ENCODE assay signal across 1 cellular context in the genomic region with DNA sequence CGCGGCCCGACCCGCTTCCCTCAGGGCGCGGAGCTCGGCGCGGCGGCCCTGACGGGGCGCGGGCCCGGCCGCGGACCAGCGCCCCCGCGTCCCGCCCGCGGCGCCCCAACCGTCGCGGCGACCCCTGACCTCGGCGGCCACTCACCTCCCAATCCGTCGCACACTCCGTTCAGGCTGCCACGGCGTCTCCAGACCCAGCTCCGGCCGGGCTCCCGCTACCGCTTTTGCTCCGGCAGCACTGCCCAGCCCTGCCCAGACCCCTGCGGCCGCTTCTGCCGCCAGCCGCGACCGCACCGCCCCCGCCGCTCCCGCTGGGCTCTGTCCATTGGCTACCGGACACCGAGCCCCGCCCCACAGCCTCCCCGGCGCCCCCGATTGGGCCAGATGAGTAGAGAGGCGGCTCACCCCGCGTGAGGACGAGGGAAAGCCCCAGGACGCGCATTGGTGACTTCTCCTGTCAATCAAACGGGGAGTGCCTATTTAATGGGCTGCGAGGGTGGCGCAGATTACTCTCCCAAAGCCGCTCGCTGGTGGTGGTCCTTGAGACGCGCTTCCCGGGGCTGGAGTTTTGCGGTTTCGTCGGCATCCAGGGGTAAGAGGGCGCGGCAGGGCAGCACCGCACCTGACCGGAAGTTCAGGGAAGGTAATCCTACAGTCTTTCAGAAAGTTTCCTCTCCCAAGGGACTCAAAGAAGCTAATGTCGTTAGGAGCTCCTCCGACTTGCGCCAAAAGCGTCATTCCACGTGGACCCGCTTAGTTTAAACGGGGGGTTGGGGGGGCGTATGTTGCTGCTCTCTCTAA.
TF ChIP-seq lines count a peak whose summit lies in the region.

A gene with protein sequence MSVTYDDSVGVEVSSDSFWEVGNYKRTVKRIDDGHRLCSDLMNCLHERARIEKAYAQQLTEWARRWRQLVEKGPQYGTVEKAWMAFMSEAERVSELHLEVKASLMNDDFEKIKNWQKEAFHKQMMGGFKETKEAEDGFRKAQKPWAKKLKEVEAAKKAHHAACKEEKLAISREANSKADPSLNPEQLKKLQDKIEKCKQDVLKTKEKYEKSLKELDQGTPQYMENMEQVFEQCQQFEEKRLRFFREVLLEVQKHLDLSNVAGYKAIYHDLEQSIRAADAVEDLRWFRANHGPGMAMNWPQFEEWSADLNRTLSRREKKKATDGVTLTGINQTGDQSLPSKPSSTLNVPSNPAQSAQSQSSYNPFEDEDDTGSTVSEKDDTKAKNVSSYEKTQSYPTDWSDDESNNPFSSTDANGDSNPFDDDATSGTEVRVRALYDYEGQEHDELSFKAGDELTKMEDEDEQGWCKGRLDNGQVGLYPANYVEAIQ (minus strand): TSS at position 274 of the 801 bp plus-strand sequence. CDS start 103,069 bp downstream, outside the sequence.

TF ChIP-seq in GM12878, 131 proteins besides CTCF, POLR2A, EP300 and RAD21 (continued from another document):
- TF ChIP-seq, protein P1, sequence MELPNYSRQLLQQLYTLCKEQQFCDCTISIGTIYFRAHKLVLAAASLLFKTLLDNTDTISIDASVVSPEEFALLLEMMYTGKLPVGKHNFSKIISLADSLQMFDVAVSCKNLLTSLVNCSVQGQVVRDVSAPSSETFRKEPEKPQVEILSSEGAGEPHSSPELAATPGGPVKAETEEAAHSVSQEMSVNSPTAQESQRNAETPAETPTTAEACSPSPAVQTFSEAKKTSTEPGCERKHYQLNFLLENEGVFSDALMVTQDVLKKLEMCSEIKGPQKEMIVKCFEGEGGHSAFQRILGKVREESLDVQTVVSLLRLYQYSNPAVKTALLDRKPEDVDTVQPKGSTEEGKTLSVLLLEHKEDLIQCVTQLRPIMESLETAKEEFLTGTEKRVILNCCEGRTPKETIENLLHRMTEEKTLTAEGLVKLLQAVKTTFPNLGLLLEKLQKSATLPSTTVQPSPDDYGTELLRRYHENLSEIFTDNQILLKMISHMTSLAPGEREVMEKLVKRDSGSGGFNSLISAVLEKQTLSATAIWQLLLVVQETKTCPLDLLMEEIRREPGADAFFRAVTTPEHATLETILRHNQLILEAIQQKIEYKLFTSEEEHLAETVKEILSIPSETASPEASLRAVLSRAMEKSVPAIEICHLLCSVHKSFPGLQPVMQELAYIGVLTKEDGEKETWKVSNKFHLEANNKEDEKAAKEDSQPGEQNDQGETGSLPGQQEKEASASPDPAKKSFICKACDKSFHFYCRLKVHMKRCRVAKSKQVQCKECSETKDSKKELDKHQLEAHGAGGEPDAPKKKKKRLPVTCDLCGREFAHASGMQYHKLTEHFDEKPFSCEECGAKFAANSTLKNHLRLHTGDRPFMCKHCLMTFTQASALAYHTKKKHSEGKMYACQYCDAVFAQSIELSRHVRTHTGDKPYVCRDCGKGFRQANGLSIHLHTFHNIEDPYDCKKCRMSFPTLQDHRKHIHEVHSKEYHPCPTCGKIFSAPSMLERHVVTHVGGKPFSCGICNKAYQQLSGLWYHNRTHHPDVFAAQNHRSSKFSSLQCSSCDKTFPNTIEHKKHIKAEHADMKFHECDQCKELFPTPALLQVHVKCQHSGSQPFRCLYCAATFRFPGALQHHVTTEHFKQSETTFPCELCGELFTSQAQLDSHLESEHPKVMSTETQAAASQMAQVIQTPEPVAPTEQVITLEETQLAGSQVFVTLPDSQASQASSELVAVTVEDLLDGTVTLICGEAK (IDR thresholded peaks at IDR 0.05; ENCODE audit: borderline replicate concordance): no peak
- TF ChIP-seq TCF12 (IDR thresholded peaks at IDR 0.05; ENCODE audit: low read depth, low read length) (peak; percentile 77; the same call in 1 of the 2 replicates), IKZF2 (IDR thresholded peaks at IDR 0.05) (peak; percentile 31 to 56; a peak in 2 of 4 replicates), ZBED1 (IDR thresholded peaks at IDR 0.05; ENCODE audit: borderline replicate concordance) (no peak; the same call in 1 of the 2 replicates), JUNB (IDR thresholded peaks at IDR 0.05) (no peak), SUZ12 (IDR thresholded peaks at IDR 0.05; ENCODE audit: unreplicated experiment) (no peak), GATAD2B (conservative IDR thresholded peaks at IDR 0.05; ENCODE audit: low read depth) (peak; percentile 50), POU2F2 (IDR thresholded peaks at IDR 0.05; ENCODE audit: borderline replicate concordance, low read depth, low read length) (peak; percentile 90), CREM (IDR thresholded peaks at IDR 0.05; ENCODE audit: low read depth) (peak; percentile 71), BCL11A (IDR thresholded peaks at IDR 0.05; ENCODE audit: low read depth, low read length) (0 out of 2 replicates have a peak, but pooled peaks have one; percentile 30), YY1 (IDR thresholded peaks at IDR 0.05; ENCODE audit: low read depth, low read length) (peak; percentile 75), CREB1 (IDR thresholded peaks at IDR 0.05; ENCODE audit: low read depth) (peak; percentile 90), RB1 (IDR thresholded peaks at IDR 0.05; ENCODE audit: borderline replicate concordance) (no peak; the same call in 1 of the 2 replicates), HDAC6 (IDR thresholded peaks at IDR 0.05; ENCODE audit: unreplicated experiment) (peak; percentile 70), SMAD5 (IDR thresholded peaks at IDR 0.05; ENCODE audit: low read depth) (peak; percentile 95), NRF1 (conservative IDR thresholded peaks at IDR 0.05; ENCODE audit: low read depth, low read length) (no peak), ZNF217 (IDR thresholded peaks at IDR 0.05) (no peak)
- TF ChIP-seq, protein P2, sequence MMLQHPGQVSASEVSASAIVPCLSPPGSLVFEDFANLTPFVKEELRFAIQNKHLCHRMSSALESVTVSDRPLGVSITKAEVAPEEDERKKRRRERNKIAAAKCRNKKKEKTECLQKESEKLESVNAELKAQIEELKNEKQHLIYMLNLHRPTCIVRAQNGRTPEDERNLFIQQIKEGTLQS (IDR thresholded peaks at IDR 0.05; ENCODE audit: borderline replicate concordance, extremely low read depth, low read depth, low read length): no peak
- TF ChIP-seq, protein P3, sequence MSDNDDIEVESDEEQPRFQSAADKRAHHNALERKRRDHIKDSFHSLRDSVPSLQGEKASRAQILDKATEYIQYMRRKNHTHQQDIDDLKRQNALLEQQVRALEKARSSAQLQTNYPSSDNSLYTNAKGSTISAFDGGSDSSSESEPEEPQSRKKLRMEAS (IDR thresholded peaks at IDR 0.05; ENCODE audit: low read depth, low read length): no peak; the same call in 1 of the 2 replicates
- TF ChIP-seq, protein P4, sequence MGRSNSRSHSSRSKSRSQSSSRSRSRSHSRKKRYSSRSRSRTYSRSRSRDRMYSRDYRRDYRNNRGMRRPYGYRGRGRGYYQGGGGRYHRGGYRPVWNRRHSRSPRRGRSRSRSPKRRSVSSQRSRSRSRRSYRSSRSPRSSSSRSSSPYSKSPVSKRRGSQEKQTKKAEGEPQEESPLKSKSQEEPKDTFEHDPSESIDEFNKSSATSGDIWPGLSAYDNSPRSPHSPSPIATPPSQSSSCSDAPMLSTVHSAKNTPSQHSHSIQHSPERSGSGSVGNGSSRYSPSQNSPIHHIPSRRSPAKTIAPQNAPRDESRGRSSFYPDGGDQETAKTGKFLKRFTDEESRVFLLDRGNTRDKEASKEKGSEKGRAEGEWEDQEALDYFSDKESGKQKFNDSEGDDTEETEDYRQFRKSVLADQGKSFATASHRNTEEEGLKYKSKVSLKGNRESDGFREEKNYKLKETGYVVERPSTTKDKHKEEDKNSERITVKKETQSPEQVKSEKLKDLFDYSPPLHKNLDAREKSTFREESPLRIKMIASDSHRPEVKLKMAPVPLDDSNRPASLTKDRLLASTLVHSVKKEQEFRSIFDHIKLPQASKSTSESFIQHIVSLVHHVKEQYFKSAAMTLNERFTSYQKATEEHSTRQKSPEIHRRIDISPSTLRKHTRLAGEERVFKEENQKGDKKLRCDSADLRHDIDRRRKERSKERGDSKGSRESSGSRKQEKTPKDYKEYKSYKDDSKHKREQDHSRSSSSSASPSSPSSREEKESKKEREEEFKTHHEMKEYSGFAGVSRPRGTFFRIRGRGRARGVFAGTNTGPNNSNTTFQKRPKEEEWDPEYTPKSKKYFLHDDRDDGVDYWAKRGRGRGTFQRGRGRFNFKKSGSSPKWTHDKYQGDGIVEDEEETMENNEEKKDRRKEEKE (IDR thresholded peaks at IDR 0.05): no peak
- TF ChIP-seq, protein P5, sequence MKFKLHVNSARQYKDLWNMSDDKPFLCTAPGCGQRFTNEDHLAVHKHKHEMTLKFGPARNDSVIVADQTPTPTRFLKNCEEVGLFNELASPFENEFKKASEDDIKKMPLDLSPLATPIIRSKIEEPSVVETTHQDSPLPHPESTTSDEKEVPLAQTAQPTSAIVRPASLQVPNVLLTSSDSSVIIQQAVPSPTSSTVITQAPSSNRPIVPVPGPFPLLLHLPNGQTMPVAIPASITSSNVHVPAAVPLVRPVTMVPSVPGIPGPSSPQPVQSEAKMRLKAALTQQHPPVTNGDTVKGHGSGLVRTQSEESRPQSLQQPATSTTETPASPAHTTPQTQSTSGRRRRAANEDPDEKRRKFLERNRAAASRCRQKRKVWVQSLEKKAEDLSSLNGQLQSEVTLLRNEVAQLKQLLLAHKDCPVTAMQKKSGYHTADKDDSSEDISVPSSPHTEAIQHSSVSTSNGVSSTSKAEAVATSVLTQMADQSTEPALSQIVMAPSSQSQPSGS (IDR thresholded peaks at IDR 0.05; ENCODE audit: low read length): no peak
- TF ChIP-seq, protein P6, sequence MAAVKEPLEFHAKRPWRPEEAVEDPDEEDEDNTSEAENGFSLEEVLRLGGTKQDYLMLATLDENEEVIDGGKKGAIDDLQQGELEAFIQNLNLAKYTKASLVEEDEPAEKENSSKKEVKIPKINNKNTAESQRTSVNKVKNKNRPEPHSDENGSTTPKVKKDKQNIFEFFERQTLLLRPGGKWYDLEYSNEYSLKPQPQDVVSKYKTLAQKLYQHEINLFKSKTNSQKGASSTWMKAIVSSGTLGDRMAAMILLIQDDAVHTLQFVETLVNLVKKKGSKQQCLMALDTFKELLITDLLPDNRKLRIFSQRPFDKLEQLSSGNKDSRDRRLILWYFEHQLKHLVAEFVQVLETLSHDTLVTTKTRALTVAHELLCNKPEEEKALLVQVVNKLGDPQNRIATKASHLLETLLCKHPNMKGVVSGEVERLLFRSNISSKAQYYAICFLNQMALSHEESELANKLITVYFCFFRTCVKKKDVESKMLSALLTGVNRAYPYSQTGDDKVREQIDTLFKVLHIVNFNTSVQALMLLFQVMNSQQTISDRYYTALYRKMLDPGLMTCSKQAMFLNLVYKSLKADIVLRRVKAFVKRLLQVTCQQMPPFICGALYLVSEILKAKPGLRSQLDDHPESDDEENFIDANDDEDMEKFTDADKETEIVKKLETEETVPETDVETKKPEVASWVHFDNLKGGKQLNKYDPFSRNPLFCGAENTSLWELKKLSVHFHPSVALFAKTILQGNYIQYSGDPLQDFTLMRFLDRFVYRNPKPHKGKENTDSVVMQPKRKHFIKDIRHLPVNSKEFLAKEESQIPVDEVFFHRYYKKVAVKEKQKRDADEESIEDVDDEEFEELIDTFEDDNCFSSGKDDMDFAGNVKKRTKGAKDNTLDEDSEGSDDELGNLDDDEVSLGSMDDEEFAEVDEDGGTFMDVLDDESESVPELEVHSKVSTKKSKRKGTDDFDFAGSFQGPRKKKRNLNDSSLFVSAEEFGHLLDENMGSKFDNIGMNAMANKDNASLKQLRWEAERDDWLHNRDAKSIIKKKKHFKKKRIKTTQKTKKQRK (IDR thresholded peaks at IDR 0.05; ENCODE audit: low read depth, low read length): peak; percentile 76
- TF ChIP-seq, protein P7, sequence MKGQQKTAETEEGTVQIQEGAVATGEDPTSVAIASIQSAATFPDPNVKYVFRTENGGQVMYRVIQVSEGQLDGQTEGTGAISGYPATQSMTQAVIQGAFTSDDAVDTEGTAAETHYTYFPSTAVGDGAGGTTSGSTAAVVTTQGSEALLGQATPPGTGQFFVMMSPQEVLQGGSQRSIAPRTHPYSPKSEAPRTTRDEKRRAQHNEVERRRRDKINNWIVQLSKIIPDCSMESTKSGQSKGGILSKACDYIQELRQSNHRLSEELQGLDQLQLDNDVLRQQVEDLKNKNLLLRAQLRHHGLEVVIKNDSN (IDR thresholded peaks at IDR 0.05; ENCODE audit: borderline replicate concordance, extremely low read length, insufficient read depth, low read depth, low read length): no peak
